Comparison of ENCODE assay signal across 9 cellular contexts in genomic region chr4:25029479-25030282, GRCh38. TPM values are rescaled to one million over a fixed set of nuclear protein-coding genes. Genes with fewer than 3 reads are reported as not detected.
DNase-seq lines count a peak whose midpoint lies in the region; ATAC-seq and TF ChIP-seq lines count a peak whose summit lies in the region.
"Had no signal": no experiment of that assay in that cellular context is flagged by ENCODE, and none has a peak within 500 bp of the region (broad histone marks: within the 10 kb centered on the region; RNA-seq: fewer than 3 reads in every experiment).

No MANE protein-coding gene starts in this region.

- H3F3A ChIP-seq in GM23248 (ENCODE audit: insufficient read depth) (no peaks in the 10 kb centered on the region), smooth muscle cell (ENCODE audit: low read depth) (no peaks in the 10 kb centered on the region)

- 26 to 30% methylated on average over 20 of the region's 20 CpGs for WGBS in GM23248 (ENCODE audit: low coverage in 1 of 2, low lambda C conversion rate in 2 of 2, missing lambda C conversion rate in 2 of 2), 2 experiments
- WGBS in smooth muscle cell (ENCODE audit: low lambda C conversion rate) = 43% methylated on average over 20 of the region's 20 CpGs

- H3K4me2 ChIP-seq in GM23248 (ENCODE audit: unreplicated experiment) (peak overlapping the region; percentile 35), smooth muscle cell (peak overlapping the region; percentile 96)

- H3K79me2 ChIP-seq in GM23248 (ENCODE audit: insufficient read depth) (no peaks in the 10 kb centered on the region), smooth muscle cell (ENCODE audit: low read depth) (no peaks in the 10 kb centered on the region)

- no peaks in the 10 kb centered on the region for H3K4me1 ChIP-seq in GM23248 (ENCODE audit: insufficient read depth)
- no peaks in the 10 kb centered on the region for H3K4me1 ChIP-seq in RWPE2 (ENCODE audit: insufficient read depth, poor library complexity, severe bottlenecking)
- peaks cover 4% of the 10 kb centered on the region for H3K4me1 ChIP-seq in smooth muscle cell (ENCODE audit: low read depth)

- DNase-seq in GM23248 (no peak), RWPE2 (ENCODE audit: low spot score) (no peak), left colon (no peak), smooth muscle cell (lab: John Stamatoyannopoulos, UW; ENCODE audit: unreplicated experiment) (no peak), SKM-1 treated with dmso at 0.1 percent for 144 hours (lab: John Stamatoyannopoulos, UW; ENCODE audit: unreplicated experiment) (no peak), iPS-NIHi7 (ENCODE audit: extremely low spot score) (no peak), NCI-H2171 (lab: John Stamatoyannopoulos, UW) (no peak), mesenteric fat pad (ENCODE audit: low spot score) (no peak)
- DNase-seq: stimulated activated naive CD4-positive, alpha-beta T cell had no signal

- H3K9ac ChIP-seq in GM23248 (no peak overlapping the region), smooth muscle cell (ENCODE audit: low read depth) (no peak overlapping the region)

- H4K20me1 ChIP-seq in GM23248 (ENCODE audit: insufficient read depth) = no peaks in the 10 kb centered on the region
- H4K20me1 ChIP-seq in smooth muscle cell (ENCODE audit: low read depth) = no peaks in the 10 kb centered on the region

- peaks cover 57% of the 10 kb centered on the region for H3K27me3 ChIP-seq in GM23248 (replicated peaks; ENCODE audit: insufficient read depth)
- H3K27me3 ChIP-seq in RWPE2 (ENCODE audit: insufficient read depth, poor library complexity, severe bottlenecking) = peaks cover 52% of the 10 kb centered on the region
- H3K27me3 ChIP-seq in smooth muscle cell (ENCODE audit: low read depth) = peaks cover 36% of the 10 kb centered on the region

- H3K9me3 ChIP-seq in GM23248 (ENCODE audit: low read depth) = no peaks in the 10 kb centered on the region
- H3K9me3 ChIP-seq in RWPE2 (ENCODE audit: severe bottlenecking) = no peaks in the 10 kb centered on the region
- H3K9me3 ChIP-seq in smooth muscle cell (replicated peaks; ENCODE audit: low read depth) = no peaks in the 10 kb centered on the region

- H3K9me2 ChIP-seq in GM23248 (ENCODE audit: insufficient read depth) = no peaks in the 10 kb centered on the region

- H2AFZ ChIP-seq in GM23248 (no peak overlapping the region), smooth muscle cell (ENCODE audit: low read depth) (no peak overlapping the region)

- in situ Hi-C loops in GM23248 (cut with MboI) = no loop called here

- H3K36me3 ChIP-seq in GM23248 (ENCODE audit: low read depth) (no peaks in the 10 kb centered on the region), RWPE2 (ENCODE audit: low read depth) (no peaks in the 10 kb centered on the region), smooth muscle cell (ENCODE audit: low read depth) (no peaks in the 10 kb centered on the region)

- no peak overlapping the region for H3K27ac ChIP-seq in GM23248
- H3K27ac ChIP-seq in RWPE2 (ENCODE audit: poor library complexity, severe bottlenecking) = no peak overlapping the region
- H3K27ac ChIP-seq in smooth muscle cell (ENCODE audit: low read depth) = no peak overlapping the region

- intact Hi-C loops in left colon (cut with DNase I, micrococcal nuclease) = no loop called here

- TF ChIP-seq CTCF in RWPE2 (IDR thresholded peaks at IDR 0.05; ENCODE audit: poor library complexity, severe bottlenecking) (no peak), smooth muscle cell (IDR thresholded peaks at IDR 0.05; ENCODE audit: borderline replicate concordance, insufficient read depth, poor library complexity, severe bottlenecking) (no peak)

- peak overlapping the region; percentile 58 for H3K4me3 ChIP-seq in GM23248
- no peak overlapping the region for H3K4me3 ChIP-seq in RWPE2 (ENCODE audit: severe bottlenecking)
- H3K4me3 ChIP-seq in smooth muscle cell = peak overlapping the region; percentile 61

- ATAC-seq in RWPE2 (ENCODE audit: low read depth) = peak; percentile 24; the same call in 1 of the 3 replicates
- ATAC-seq in left colon = peak; percentile 18

RNA-seq across cellular contexts. Expression of gene LGI2, which starts 1.1 kb away (rescaled TPM):
- total RNA-seq in GM23248 (2014; rRNA removed; shearing (Covaris generic)) = not detected in 2 replicates
- polyA plus RNA-seq in GM23248 (2016; fragmentation: Nextera tagmentation; extraction: Ambion mirVana) (not detected in 2 replicates), smooth muscle cell (2.1 and 9.3 TPM in 2 replicates)
- total RNA-seq in left colon (under 1 TPM; 0.12 to 0.53 TPM), smooth muscle cell (3.1 and 9.1 TPM in 2 replicates), mesenteric fat pad (6.1 TPM)
